In the genomic region with DNA sequence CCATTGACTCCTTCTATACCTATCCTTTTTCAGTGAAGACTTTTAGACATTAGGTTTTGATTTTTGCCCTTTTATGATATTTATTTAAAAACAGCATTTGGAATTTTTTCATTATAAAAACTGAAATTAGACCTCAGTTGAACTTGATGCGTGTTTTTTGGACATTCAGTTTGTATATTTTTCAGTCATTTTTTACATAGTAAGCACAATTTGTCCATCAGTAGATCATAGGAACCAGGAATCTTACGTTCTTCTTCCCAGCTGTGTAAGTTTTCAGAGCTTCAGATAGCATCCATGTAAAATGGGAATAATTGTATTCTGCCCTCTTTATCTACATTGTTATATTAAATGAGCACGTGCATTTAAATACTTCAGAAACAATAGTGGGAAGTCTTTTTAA, we compare ENCODE assay signal across 1 cellular context.
TF ChIP-seq lines count a peak whose summit lies in the region.

No MANE protein-coding gene starts in this region.

TF ChIP-seq in K562, 482 proteins besides CTCF, POLR2A, EP300 and RAD21 (continued from another document):
- TF ChIP-seq, protein P1, sequence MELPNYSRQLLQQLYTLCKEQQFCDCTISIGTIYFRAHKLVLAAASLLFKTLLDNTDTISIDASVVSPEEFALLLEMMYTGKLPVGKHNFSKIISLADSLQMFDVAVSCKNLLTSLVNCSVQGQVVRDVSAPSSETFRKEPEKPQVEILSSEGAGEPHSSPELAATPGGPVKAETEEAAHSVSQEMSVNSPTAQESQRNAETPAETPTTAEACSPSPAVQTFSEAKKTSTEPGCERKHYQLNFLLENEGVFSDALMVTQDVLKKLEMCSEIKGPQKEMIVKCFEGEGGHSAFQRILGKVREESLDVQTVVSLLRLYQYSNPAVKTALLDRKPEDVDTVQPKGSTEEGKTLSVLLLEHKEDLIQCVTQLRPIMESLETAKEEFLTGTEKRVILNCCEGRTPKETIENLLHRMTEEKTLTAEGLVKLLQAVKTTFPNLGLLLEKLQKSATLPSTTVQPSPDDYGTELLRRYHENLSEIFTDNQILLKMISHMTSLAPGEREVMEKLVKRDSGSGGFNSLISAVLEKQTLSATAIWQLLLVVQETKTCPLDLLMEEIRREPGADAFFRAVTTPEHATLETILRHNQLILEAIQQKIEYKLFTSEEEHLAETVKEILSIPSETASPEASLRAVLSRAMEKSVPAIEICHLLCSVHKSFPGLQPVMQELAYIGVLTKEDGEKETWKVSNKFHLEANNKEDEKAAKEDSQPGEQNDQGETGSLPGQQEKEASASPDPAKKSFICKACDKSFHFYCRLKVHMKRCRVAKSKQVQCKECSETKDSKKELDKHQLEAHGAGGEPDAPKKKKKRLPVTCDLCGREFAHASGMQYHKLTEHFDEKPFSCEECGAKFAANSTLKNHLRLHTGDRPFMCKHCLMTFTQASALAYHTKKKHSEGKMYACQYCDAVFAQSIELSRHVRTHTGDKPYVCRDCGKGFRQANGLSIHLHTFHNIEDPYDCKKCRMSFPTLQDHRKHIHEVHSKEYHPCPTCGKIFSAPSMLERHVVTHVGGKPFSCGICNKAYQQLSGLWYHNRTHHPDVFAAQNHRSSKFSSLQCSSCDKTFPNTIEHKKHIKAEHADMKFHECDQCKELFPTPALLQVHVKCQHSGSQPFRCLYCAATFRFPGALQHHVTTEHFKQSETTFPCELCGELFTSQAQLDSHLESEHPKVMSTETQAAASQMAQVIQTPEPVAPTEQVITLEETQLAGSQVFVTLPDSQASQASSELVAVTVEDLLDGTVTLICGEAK (IDR thresholded peaks at IDR 0.05) = no peak
- TF ChIP-seq, protein P1 (CRISPR knock-in tag; IDR thresholded peaks at IDR 0.05) = no peak
- TF ChIP-seq ZNF311 (CRISPR knock-in tag; IDR thresholded peaks at IDR 0.05) (no peak), CBX1 (IDR thresholded peaks at IDR 0.05; ENCODE audit: low read depth) (no peak), ZNF644 (tag; IDR thresholded peaks at IDR 0.05; ENCODE audit: low read depth) (no peak), KLF13 (tag; IDR thresholded peaks at IDR 0.05; ENCODE audit: borderline replicate concordance, low read depth) (no peak), KLF16 (IDR thresholded peaks at IDR 0.05) (no peak), POLR2G (IDR thresholded peaks at IDR 0.05; ENCODE audit: low read depth, low read length) (no peak), RFX1 (IDR thresholded peaks at IDR 0.05) (no peak), MAFG (tag; conservative IDR thresholded peaks at IDR 0.05) (peak; percentile 60), C11orf30 (IDR thresholded peaks at IDR 0.05; ENCODE audit: low read depth) (peak; percentile 59; the same call in 1 of the 2 replicates), ZNF224 (CRISPR knock-in tag; IDR thresholded peaks at IDR 0.05) (no peak), RBM25 (IDR thresholded peaks at IDR 0.05; ENCODE audit: low read depth, low read length, severe bottlenecking) (no peak), ZNF316 (IDR thresholded peaks at IDR 0.05) (peak; percentile 80), HEY1 (CRISPR knock-in tag; IDR thresholded peaks at IDR 0.05; ENCODE audit: borderline replicate concordance) (no peak), ATF1 (CRISPR knock-in tag; IDR thresholded peaks at IDR 0.05) (no peak), ATF1 (tag; IDR thresholded peaks at IDR 0.05) (no peak), MAFF (IDR thresholded peaks at IDR 0.05; ENCODE audit: low read length) (peak; percentile 31; the same call in 1 of the 2 replicates)
- TF ChIP-seq, protein P2, sequence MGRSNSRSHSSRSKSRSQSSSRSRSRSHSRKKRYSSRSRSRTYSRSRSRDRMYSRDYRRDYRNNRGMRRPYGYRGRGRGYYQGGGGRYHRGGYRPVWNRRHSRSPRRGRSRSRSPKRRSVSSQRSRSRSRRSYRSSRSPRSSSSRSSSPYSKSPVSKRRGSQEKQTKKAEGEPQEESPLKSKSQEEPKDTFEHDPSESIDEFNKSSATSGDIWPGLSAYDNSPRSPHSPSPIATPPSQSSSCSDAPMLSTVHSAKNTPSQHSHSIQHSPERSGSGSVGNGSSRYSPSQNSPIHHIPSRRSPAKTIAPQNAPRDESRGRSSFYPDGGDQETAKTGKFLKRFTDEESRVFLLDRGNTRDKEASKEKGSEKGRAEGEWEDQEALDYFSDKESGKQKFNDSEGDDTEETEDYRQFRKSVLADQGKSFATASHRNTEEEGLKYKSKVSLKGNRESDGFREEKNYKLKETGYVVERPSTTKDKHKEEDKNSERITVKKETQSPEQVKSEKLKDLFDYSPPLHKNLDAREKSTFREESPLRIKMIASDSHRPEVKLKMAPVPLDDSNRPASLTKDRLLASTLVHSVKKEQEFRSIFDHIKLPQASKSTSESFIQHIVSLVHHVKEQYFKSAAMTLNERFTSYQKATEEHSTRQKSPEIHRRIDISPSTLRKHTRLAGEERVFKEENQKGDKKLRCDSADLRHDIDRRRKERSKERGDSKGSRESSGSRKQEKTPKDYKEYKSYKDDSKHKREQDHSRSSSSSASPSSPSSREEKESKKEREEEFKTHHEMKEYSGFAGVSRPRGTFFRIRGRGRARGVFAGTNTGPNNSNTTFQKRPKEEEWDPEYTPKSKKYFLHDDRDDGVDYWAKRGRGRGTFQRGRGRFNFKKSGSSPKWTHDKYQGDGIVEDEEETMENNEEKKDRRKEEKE (IDR thresholded peaks at IDR 0.05; ENCODE audit: borderline replicate concordance in 1 of 2, control insufficient read depth in 1 of 2, low read depth in 2 of 2, low read length in 1 of 2) = no peak
- TF ChIP-seq, protein P3, sequence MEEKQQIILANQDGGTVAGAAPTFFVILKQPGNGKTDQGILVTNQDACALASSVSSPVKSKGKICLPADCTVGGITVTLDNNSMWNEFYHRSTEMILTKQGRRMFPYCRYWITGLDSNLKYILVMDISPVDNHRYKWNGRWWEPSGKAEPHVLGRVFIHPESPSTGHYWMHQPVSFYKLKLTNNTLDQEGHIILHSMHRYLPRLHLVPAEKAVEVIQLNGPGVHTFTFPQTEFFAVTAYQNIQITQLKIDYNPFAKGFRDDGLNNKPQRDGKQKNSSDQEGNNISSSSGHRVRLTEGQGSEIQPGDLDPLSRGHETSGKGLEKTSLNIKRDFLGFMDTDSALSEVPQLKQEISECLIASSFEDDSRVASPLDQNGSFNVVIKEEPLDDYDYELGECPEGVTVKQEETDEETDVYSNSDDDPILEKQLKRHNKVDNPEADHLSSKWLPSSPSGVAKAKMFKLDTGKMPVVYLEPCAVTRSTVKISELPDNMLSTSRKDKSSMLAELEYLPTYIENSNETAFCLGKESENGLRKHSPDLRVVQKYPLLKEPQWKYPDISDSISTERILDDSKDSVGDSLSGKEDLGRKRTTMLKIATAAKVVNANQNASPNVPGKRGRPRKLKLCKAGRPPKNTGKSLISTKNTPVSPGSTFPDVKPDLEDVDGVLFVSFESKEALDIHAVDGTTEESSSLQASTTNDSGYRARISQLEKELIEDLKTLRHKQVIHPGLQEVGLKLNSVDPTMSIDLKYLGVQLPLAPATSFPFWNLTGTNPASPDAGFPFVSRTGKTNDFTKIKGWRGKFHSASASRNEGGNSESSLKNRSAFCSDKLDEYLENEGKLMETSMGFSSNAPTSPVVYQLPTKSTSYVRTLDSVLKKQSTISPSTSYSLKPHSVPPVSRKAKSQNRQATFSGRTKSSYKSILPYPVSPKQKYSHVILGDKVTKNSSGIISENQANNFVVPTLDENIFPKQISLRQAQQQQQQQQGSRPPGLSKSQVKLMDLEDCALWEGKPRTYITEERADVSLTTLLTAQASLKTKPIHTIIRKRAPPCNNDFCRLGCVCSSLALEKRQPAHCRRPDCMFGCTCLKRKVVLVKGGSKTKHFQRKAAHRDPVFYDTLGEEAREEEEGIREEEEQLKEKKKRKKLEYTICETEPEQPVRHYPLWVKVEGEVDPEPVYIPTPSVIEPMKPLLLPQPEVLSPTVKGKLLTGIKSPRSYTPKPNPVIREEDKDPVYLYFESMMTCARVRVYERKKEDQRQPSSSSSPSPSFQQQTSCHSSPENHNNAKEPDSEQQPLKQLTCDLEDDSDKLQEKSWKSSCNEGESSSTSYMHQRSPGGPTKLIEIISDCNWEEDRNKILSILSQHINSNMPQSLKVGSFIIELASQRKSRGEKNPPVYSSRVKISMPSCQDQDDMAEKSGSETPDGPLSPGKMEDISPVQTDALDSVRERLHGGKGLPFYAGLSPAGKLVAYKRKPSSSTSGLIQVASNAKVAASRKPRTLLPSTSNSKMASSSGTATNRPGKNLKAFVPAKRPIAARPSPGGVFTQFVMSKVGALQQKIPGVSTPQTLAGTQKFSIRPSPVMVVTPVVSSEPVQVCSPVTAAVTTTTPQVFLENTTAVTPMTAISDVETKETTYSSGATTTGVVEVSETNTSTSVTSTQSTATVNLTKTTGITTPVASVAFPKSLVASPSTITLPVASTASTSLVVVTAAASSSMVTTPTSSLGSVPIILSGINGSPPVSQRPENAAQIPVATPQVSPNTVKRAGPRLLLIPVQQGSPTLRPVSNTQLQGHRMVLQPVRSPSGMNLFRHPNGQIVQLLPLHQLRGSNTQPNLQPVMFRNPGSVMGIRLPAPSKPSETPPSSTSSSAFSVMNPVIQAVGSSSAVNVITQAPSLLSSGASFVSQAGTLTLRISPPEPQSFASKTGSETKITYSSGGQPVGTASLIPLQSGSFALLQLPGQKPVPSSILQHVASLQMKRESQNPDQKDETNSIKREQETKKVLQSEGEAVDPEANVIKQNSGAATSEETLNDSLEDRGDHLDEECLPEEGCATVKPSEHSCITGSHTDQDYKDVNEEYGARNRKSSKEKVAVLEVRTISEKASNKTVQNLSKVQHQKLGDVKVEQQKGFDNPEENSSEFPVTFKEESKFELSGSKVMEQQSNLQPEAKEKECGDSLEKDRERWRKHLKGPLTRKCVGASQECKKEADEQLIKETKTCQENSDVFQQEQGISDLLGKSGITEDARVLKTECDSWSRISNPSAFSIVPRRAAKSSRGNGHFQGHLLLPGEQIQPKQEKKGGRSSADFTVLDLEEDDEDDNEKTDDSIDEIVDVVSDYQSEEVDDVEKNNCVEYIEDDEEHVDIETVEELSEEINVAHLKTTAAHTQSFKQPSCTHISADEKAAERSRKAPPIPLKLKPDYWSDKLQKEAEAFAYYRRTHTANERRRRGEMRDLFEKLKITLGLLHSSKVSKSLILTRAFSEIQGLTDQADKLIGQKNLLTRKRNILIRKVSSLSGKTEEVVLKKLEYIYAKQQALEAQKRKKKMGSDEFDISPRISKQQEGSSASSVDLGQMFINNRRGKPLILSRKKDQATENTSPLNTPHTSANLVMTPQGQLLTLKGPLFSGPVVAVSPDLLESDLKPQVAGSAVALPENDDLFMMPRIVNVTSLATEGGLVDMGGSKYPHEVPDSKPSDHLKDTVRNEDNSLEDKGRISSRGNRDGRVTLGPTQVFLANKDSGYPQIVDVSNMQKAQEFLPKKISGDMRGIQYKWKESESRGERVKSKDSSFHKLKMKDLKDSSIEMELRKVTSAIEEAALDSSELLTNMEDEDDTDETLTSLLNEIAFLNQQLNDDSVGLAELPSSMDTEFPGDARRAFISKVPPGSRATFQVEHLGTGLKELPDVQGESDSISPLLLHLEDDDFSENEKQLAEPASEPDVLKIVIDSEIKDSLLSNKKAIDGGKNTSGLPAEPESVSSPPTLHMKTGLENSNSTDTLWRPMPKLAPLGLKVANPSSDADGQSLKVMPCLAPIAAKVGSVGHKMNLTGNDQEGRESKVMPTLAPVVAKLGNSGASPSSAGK (IDR thresholded peaks at IDR 0.05) = no peak
- TF ChIP-seq, protein P4, sequence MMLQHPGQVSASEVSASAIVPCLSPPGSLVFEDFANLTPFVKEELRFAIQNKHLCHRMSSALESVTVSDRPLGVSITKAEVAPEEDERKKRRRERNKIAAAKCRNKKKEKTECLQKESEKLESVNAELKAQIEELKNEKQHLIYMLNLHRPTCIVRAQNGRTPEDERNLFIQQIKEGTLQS (IDR thresholded peaks at IDR 0.05) = no peak
- TF ChIP-seq, protein P4 (CRISPR knock-in tag; conservative IDR thresholded peaks at IDR 0.05) = no peak
